In the genomic region with DNA sequence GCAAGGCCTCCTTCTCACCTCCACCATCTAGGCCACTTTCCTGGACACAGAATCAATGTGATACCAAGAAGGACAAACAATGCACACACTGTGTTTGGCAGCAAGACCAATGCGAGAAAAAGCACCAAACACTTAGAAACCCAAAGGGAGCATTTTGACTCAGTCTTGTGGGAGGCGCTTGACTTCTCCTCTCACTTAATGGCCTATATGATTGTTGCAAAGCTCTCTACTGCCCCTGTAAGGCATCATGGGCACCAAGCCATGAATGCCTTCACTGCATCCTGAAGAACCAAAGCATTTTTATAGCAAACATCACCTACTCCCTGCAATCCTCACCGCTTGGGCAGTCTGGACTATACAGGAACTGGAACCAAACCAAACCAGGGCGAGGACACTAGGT, we compare ENCODE assay signal across 22 cellular contexts. TPM values are rescaled to one million over a fixed set of nuclear protein-coding genes. Genes with fewer than 3 reads are reported as not detected.
A peak's percentile ranks its signal among the peaks of the same experiment; 100 is the strongest.
DNase-seq lines count a peak whose midpoint lies in the region; ATAC-seq and TF ChIP-seq lines count a peak whose summit lies in the region.
"Had no signal": no experiment of that assay in that cellular context is flagged by ENCODE, and none has a peak within 500 bp of the region (broad histone marks: within the 10 kb centered on the region; RNA-seq: fewer than 3 reads in every experiment).

No MANE protein-coding gene starts in this region.

- H3K27me3 ChIP-seq in breast epithelium: no peaks in the 10 kb centered on the region
- H3K27me3 ChIP-seq: left lung, vagina had no signal

- ATAC-seq in HG03442 (IDR thresholded peaks at IDR 0.05; ENCODE audit: unreplicated experiment): peak; percentile 67
- ATAC-seq in WTC11: peak; percentile 72
- ATAC-seq in HG02870 (IDR thresholded peaks at IDR 0.05; ENCODE audit: unreplicated experiment): no peak
- no peak for ATAC-seq in HG03039 (IDR thresholded peaks at IDR 0.05; ENCODE audit: unreplicated experiment)
- ATAC-seq: A549; CD8-positive, alpha-beta T cell; left lung had no signal

- TF ChIP-seq CTCF in MCF 10A (IDR thresholded peaks at IDR 0.05; ENCODE audit: unreplicated experiment) (no peak), breast epithelium (IDR thresholded peaks at IDR 0.05) (no peak), WTC11 (IDR thresholded peaks at IDR 0.05) (no peak)

- H3K4me3 ChIP-seq in breast epithelium: no peak overlapping the region
- H3K4me3 ChIP-seq: A549, left lung, vagina had no signal

- H3K4me3 Mint-ChIP-seq in MCF 10A (ENCODE audit: unreplicated experiment) (no peak overlapping the region), WTC11 (no peak overlapping the region)
- H3K4me3 Mint-ChIP-seq: activated CD4-positive, alpha-beta T cell treated with anti-CD3 and anti-CD28 coated beads, Interleukin-2, amount 10 ng/mL, durations not matched to agents 7 days and 5 days; CD8-positive, alpha-beta T cell; stimulated activated naive CD8-positive, alpha-beta T cell treated with anti-CD3 and anti-CD28 coated beads, Interleukin-15, Interleukin-2, amounts not matched to agents 100 ng/mL and 50 ng/mL, for 24 hours had no signal

- POLR2A ChIA-PET in MCF 10A (lab: Yijun Ruan, JAX) (no interaction called here), WTC11 (lab: Charles Lee) (no interaction called here)

- DNase-seq in MCF 10A (ENCODE audit: unreplicated experiment): peak; percentile 4
- DNase-seq in breast epithelium (ENCODE audit: low spot score in 2 of 2): no peak
- no peak for DNase-seq in WTC11 (ENCODE audit: low spot score)
- DNase-seq in GOT3 (lab: John Stamatoyannopoulos, UW): no peak
- DNase-seq in stimulated activated naive CD4-positive, alpha-beta T cell treated with Interleukin-2 at 50 U/mL for 16 hours (lab: John Stamatoyannopoulos, UW): no peak
- DNase-seq: activated CD4-positive, alpha-beta T cell treated with anti-CD3 and anti-CD28 coated beads, Interleukin-2, amount 10 ng/mL, durations not matched to agents 7 days and 5 days; activated naive CD4-positive, alpha-beta T cell treated with Interleukin-2 at 50 U/mL for 16 hours; CD8-positive, alpha-beta T cell; NCI-H1048; NCI-H1694; NCI-H2171 treated with DMSO at 0.1 percent for 48 hours; NCI-H510A treated with DMSO at 0.1 percent for 48 hours; SHP77; WERI-Rb-1 had no signal

- CTCF ChIA-PET in MCF 10A (lab: Yijun Ruan, JAX): interaction anchor here (0.7 to 1.8 kb wide), 2 partner anchors 19 to 305 kb away, joined by 3 to 4 read pairs; no protein-coding TSS in a partner anchor
- CTCF ChIA-PET in WTC11 (lab: Charles Lee): interaction anchor here (3.0 kb wide), 1 partner anchor 20 kb away, joined by 16 read pairs; no protein-coding TSS in a partner anchor

- no peaks in the 10 kb centered on the region for H3K36me3 ChIP-seq in breast epithelium
- H3K36me3 ChIP-seq: left lung, vagina, WERI-Rb-1 had no signal

- H3K4me1 Mint-ChIP-seq in MCF 10A (ENCODE audit: insufficient read depth, unreplicated experiment): no peaks in the 10 kb centered on the region
- no peaks in the 10 kb centered on the region for H3K4me1 Mint-ChIP-seq in WTC11
- H3K4me1 Mint-ChIP-seq: activated CD4-positive, alpha-beta T cell treated with anti-CD3 and anti-CD28 coated beads, Interleukin-2, amount 10 ng/mL, durations not matched to agents 7 days and 5 days had no signal

- no peak overlapping the region for H3K27ac ChIP-seq in breast epithelium
- H3K27ac ChIP-seq: A549, left lung, vagina, WERI-Rb-1 had no signal

- H3K27me3 Mint-ChIP-seq in MCF 10A (ENCODE audit: insufficient read depth, unreplicated experiment) (no peaks in the 10 kb centered on the region), WTC11 (ENCODE audit: low read depth) (no peaks in the 10 kb centered on the region)
- H3K27me3 Mint-ChIP-seq: activated CD4-positive, alpha-beta T cell treated with anti-CD3 and anti-CD28 coated beads, Interleukin-2, amount 10 ng/mL, durations not matched to agents 7 days and 5 days; stimulated activated naive CD8-positive, alpha-beta T cell treated with anti-CD3 and anti-CD28 coated beads, Interleukin-15, Interleukin-2, amounts not matched to agents 100 ng/mL and 50 ng/mL, for 24 hours had no signal

- H3K36me3 Mint-ChIP-seq in MCF 10A (ENCODE audit: insufficient read depth, unreplicated experiment) (no peaks in the 10 kb centered on the region), WTC11 (peaks cover 8% of the 10 kb centered on the region; the same call in 1 of the 2 replicates)
- H3K36me3 Mint-ChIP-seq: CD8-positive, alpha-beta T cell had no signal

- no peaks in the 10 kb centered on the region for H3K9me3 ChIP-seq in breast epithelium
- H3K9me3 ChIP-seq: A549, left lung, vagina had no signal

- no peak overlapping the region for H3K27ac Mint-ChIP-seq in MCF 10A (ENCODE audit: low read depth, unreplicated experiment)
- no peak overlapping the region for H3K27ac Mint-ChIP-seq in WTC11
- H3K27ac Mint-ChIP-seq: activated CD4-positive, alpha-beta T cell treated with anti-CD3 and anti-CD28 coated beads, Interleukin-2, amount 10 ng/mL, durations not matched to agents 7 days and 5 days; CD8-positive, alpha-beta T cell; stimulated activated naive CD8-positive, alpha-beta T cell treated with anti-CD3 and anti-CD28 coated beads, Interleukin-15, Interleukin-2, amounts not matched to agents 100 ng/mL and 50 ng/mL, for 24 hours had no signal

- no peak for TF ChIP-seq POLR2A in breast epithelium (IDR thresholded peaks at IDR 0.05)

- no TSS peak for BruUV-seq in MCF 10A (replicated peaks; lab: Mats Ljungman, UMichigan)

- H3K9me3 Mint-ChIP-seq in MCF 10A (ENCODE audit: unreplicated experiment) (no peaks in the 10 kb centered on the region), WTC11 (peaks cover 15% of the 10 kb centered on the region)
- H3K9me3 Mint-ChIP-seq: CD8-positive, alpha-beta T cell had no signal

- intact Hi-C loops in MCF 10A (cut with micrococcal nuclease) (no loop called here), breast epithelium (cut with DNase I; ENCODE audit: low total_unique reads) (no loop called here)

- no peaks in the 10 kb centered on the region for H3K4me1 ChIP-seq in breast epithelium
- H3K4me1 ChIP-seq: A549, left lung, vagina had no signal

TF ChIP-seq in WTC11, 78 proteins besides CTCF, POLR2A, EP300 and RAD21:
- TF ChIP-seq, protein P1, sequence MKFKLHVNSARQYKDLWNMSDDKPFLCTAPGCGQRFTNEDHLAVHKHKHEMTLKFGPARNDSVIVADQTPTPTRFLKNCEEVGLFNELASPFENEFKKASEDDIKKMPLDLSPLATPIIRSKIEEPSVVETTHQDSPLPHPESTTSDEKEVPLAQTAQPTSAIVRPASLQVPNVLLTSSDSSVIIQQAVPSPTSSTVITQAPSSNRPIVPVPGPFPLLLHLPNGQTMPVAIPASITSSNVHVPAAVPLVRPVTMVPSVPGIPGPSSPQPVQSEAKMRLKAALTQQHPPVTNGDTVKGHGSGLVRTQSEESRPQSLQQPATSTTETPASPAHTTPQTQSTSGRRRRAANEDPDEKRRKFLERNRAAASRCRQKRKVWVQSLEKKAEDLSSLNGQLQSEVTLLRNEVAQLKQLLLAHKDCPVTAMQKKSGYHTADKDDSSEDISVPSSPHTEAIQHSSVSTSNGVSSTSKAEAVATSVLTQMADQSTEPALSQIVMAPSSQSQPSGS (CRISPR knock-in tag; IDR thresholded peaks at IDR 0.05; ENCODE audit: borderline replicate concordance, low read depth): no peak
- no peak for TF ChIP-seq ZNF416 (CRISPR knock-in tag; IDR thresholded peaks at IDR 0.05)
- TF ChIP-seq, protein P2, sequence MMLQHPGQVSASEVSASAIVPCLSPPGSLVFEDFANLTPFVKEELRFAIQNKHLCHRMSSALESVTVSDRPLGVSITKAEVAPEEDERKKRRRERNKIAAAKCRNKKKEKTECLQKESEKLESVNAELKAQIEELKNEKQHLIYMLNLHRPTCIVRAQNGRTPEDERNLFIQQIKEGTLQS (CRISPR knock-in tag; conservative IDR thresholded peaks at IDR 0.05): no peak
- TF ChIP-seq OVOL2 (CRISPR knock-in tag; IDR thresholded peaks at IDR 0.05; ENCODE audit: borderline replicate concordance): no peak
TF ChIP-seq in WTC11: peak in this region for 0.

RNA-seq across cellular contexts. Expression of a gene that starts 57.5 kb away (rescaled TPM):
- not detected in 2 replicates for total RNA-seq in MCF 10A (2022)
- total RNA-seq in breast epithelium: 1 to 10 TPM; 1.4 to 4.8 (median 3.9) TPM
- 0.87 to 2.6 TPM (median 1.1 TPM) in 3 replicates for total RNA-seq in WTC11 (2021)
- total RNA-seq: activated CD4-positive, alpha-beta T cell treated with anti-CD3 and anti-CD28 coated beads, Interleukin-2, amount 10 ng/mL, durations not matched to agents 7 days and 5 days; CD8-positive, alpha-beta T cell; LHCN-M2 had no signal

Comparison
In these comparisons a context has a peak if more than half of its experiments do, and no peak if none do; other contexts are left out.
1. ATAC-seq: peak in HG03442 (single experiment) and WTC11 (single experiment); none in HG02870 (single experiment) and HG03039 (single experiment).